ENCODE assay signal across 8 cellular contexts in the genomic region with DNA sequence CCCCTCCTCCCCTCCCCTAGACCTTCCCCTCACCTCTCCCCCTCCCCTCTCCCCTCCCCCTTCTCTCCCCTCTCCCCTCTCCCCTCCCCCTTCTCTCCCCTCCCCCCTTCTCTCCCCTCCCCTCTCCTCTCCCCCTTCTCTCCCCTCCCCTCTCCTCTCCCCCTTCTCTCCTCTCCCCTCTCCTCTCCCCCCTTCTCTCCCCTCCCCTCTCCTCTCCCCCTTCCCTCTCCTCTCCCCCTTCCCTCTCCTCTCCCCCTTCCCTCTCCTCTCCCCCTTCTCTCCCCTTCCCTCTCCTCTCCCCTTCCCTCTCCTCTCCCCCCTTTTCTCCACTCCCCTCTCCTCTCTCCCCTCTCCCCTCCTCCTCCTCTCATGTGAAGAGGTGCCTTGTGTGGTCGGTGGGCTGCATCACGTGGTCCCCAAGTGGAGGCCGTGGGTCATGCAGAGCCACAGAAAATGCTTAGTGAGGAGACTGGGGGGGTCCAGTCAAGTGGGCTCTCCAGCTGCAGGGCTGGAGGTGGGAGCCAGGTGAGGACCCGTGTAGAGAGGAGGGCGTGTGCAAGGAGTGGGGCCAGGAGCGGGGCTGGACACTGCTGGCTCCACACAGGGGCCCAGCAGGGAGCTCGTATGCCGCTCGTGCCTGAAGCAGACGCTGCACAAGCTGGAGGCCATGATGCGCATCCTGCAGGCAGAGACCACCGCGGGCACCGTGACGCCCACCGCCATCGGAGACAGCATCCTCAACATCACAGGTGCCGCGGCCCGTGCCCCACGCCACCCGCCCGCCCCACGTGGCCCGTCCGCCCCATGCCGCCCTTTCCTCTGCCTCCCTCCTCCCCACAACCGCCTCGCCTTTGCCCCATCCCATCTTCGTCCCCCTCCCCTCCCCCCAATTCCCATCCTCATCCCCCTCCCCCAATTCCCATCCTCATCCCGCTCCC. TPM values are rescaled to one million over a fixed set of nuclear protein-coding genes. Genes with fewer than 3 reads are reported as not detected.
A peak's percentile ranks its signal among the peaks of the same experiment; 100 is the strongest.
DNase-seq lines count a peak whose midpoint lies in the region; ATAC-seq and TF ChIP-seq lines count a peak whose summit lies in the region.
"Not testable (repeated sequence)": the region's sequence is repeated elsewhere in the genome, so short reads cannot be mapped to it uniquely, and the experiment has no call there.

No MANE protein-coding gene starts in this region.

- in situ Hi-C loops in IMR-90 (cut with MboI; ENCODE audit: low sequenced_read_pairs), result not testable (repeated sequence)

- TF ChIP-seq RAD21 in IMR-90 (IDR thresholded peaks at IDR 0.05; ENCODE audit: low read length), result not testable (repeated sequence)

- not testable (repeated sequence) for H2BK5ac ChIP-seq in IMR-90 (ENCODE audit: low read depth, low read length, poor library complexity, severe bottlenecking)

- H3K56ac ChIP-seq in IMR-90 (ENCODE audit: extremely low read depth, insufficient read depth, low read length), result not testable (repeated sequence)

- not testable (repeated sequence) for H3K14ac ChIP-seq in IMR-90 (replicated peaks; ENCODE audit: low read depth, low read length)

- not testable (repeated sequence) for H3K4me3 ChIP-seq in IMR-90 (ENCODE audit: insufficient read depth, low read depth, low read length); WERI-Rb-1 (ENCODE audit: low read depth, low read length); body of pancreas; fibroblast of pulmonary artery (replicated peaks; ENCODE audit: low read depth, low read length)

- not testable (repeated sequence) for H3K27me3 ChIP-seq in IMR-90 (ENCODE audit: control insufficient read depth, insufficient read depth, low read length); WERI-Rb-1 (ENCODE audit: insufficient read depth, low read depth, severe bottlenecking); body of pancreas

- H3K4me1 ChIP-seq in IMR-90 (ENCODE audit: control insufficient read depth, insufficient read depth, low read length); body of pancreas: not testable (repeated sequence)

- H3K23ac ChIP-seq in IMR-90 (ENCODE audit: low read depth, low read length), result not testable (repeated sequence)

- dilution Hi-C loops in IMR-90 (cut with HindIII; ENCODE audit: low sequenced_read_pairs, unreplicated experiment), result not testable (repeated sequence)

- not testable (repeated sequence) for H2BK120ac ChIP-seq in IMR-90 (ENCODE audit: low read depth, low read length)

- DNase-seq in D341Med (ENCODE audit: low spot score), result peak; percentile 31
- peak; percentile 7 for DNase-seq in IMR-90
- peak; percentile 11 for DNase-seq in WERI-Rb-1
- peak in 1 of 4 donors; percentile 14 for DNase-seq in body of pancreas
- peak; percentile 25 for DNase-seq in fibroblast of pulmonary artery (ENCODE audit: low read depth)
- DNase-seq in left lobe of liver (ENCODE audit: low spot score), result peak; percentile 43
- DNase-seq in posterior vena cava (ENCODE audit: low spot score), result peak; percentile 79
- peak; percentile 48 for DNase-seq in ureter (ENCODE audit: low spot score)

- not testable (repeated sequence) for H3K9me1 ChIP-seq in IMR-90 (ENCODE audit: insufficient read depth, low read length)

- not testable (repeated sequence) for H4K20me1 ChIP-seq in IMR-90 (ENCODE audit: insufficient read depth, low read length)

- H4K91ac ChIP-seq in IMR-90 (ENCODE audit: insufficient read depth, low read depth, low read length), result not testable (repeated sequence)

- CTCF ChIA-PET in IMR-90 (lab: Yijun Ruan, JAX), result not testable (repeated sequence)

- not testable (repeated sequence) for H2BK15ac ChIP-seq in IMR-90 (ENCODE audit: low read depth, low read length)

- H2AK5ac ChIP-seq in IMR-90 (ENCODE audit: low read depth, low read length), result not testable (repeated sequence)

- intact Hi-C loops in IMR-90 (cut with micrococcal nuclease); body of pancreas (cut with DNase I); posterior vena cava (cut with DNase I): not testable (repeated sequence)

- H3K18ac ChIP-seq in IMR-90 (ENCODE audit: low read depth, low read length), result not testable (repeated sequence)

- POLR2A ChIA-PET in IMR-90 (lab: Charles Lee; ENCODE audit: unreplicated experiment), result not testable (repeated sequence)

- not testable (repeated sequence) for H3K79me1 ChIP-seq in IMR-90 (ENCODE audit: low read depth in 1 of 2, low read length in 2 of 2)

- not testable (repeated sequence) for H4K8ac ChIP-seq in IMR-90 (ENCODE audit: low read depth in 2 of 2, low read length in 2 of 2)

- H4K5ac ChIP-seq in IMR-90 (ENCODE audit: low read depth, low read length), result not testable (repeated sequence)

- BruUV-seq in IMR-90 (replicated peaks; lab: Mats Ljungman, UMichigan), result not testable (repeated sequence)

- H2AFZ ChIP-seq in IMR-90 (replicated peaks; ENCODE audit: low read length, poor library complexity), result not testable (repeated sequence)

- H2BK20ac ChIP-seq in IMR-90 (ENCODE audit: low read depth, low read length), result not testable (repeated sequence)

- H3K9me3 ChIP-seq in IMR-90 (ENCODE audit: control insufficient read depth, insufficient read depth, low read length); WERI-Rb-1 (ENCODE audit: severe bottlenecking); body of pancreas: not testable (repeated sequence)

- not testable (repeated sequence) for H3K36me3 ChIP-seq in IMR-90 (ENCODE audit: control insufficient read depth, insufficient read depth, low read length); WERI-Rb-1; body of pancreas (replicated peaks in 1 of 2; ENCODE audit: insufficient read depth in 1 of 2, low read depth in 2 of 2)

- not testable (repeated sequence) for H3K9ac ChIP-seq in IMR-90 (ENCODE audit: low read depth, low read length)

- WGBS in IMR-90 (ENCODE audit: extremely low coverage in 2 of 2, insufficient read length in 1 of 2), 2 experiments, result 54% methylated on average over 3 of the region's 31 CpGs; no CpG with 5 or more reads in 1 of the 2 experiments
- 74 to 81% methylated on average over 6 to 7 of the region's 31 CpGs for WGBS in body of pancreas, 2 donors

- peak; percentile 49; the same call in 1 of the 2 replicates for ATAC-seq in IMR-90 (ENCODE audit: low read depth)
- peak; percentile 35 for ATAC-seq in body of pancreas
- peak; percentile 62 for ATAC-seq in left lobe of liver

- TF ChIP-seq POLR2A in IMR-90 (IDR thresholded peaks at IDR 0.05; ENCODE audit: low read depth, low read length); body of pancreas (IDR thresholded peaks at IDR 0.05): not testable (repeated sequence)

- not testable (repeated sequence) for H2AK9ac ChIP-seq in IMR-90 (replicated peaks; ENCODE audit: low read depth, low read length, poor library complexity)

- not testable (repeated sequence) for H3K4ac ChIP-seq in IMR-90 (ENCODE audit: low read depth, low read length)

- H3K27ac ChIP-seq in IMR-90 (ENCODE audit: insufficient read depth, low read length); WERI-Rb-1; body of pancreas: not testable (repeated sequence)

- not testable (repeated sequence) for H3K4me2 ChIP-seq in IMR-90 (ENCODE audit: low read depth, low read length)

- not testable (repeated sequence) for TF ChIP-seq CTCF in IMR-90 (conservative IDR thresholded peaks at IDR 0.05; ENCODE audit: low read depth, low read length); WERI-Rb-1 (IDR thresholded peaks at IDR 0.05; ENCODE audit: low read depth, low read length); body of pancreas (IDR thresholded peaks at IDR 0.05); fibroblast of pulmonary artery (IDR thresholded peaks at IDR 0.05; ENCODE audit: low read length, missing control alignments)

RNA-seq across cellular contexts. Expression of a gene that starts 9.2 kb away (rescaled TPM):
- total RNA-seq in IMR-90 (2012; rRNA removed), result 8.1 and 10.3 TPM in 2 replicates
- 74.5 and 85.8 TPM in 2 replicates for polyA plus RNA-seq in IMR-90 (2012; rRNA removed)
- polyA plus RNA-seq in IMR-90 (2012; cell fraction: cytosol; rRNA removed), result 19.5 and 34.3 TPM in 2 replicates
- 380 and 593 TPM in 2 replicates for polyA plus RNA-seq in IMR-90 (2012; cell fraction: nucleus; rRNA removed; ENCODE audit: low replicate concordance)
- 10 to 100 TPM; 38.1 to 46.8 TPM for total RNA-seq in body of pancreas
- 37.1 TPM for total RNA-seq in left lobe of liver
- total RNA-seq in posterior vena cava, result 100 to 1,000 TPM in 1 of 2 donors, 10 to 100 TPM in 1; 99.3 to 116 TPM
- total RNA-seq in ureter, result 158 TPM

RNA-seq across cellular contexts. Expression of a gene that starts 46.8 kb away (rescaled TPM):
- total RNA-seq in IMR-90 (2012; rRNA removed) (107 and 117 TPM in 2 replicates), body of pancreas (10 to 100 TPM; 63.3 to 66.2 TPM), left lobe of liver (117 TPM), posterior vena cava (10 to 100 TPM; 63.9 to 72.9 TPM), ureter (133 TPM)
- polyA plus RNA-seq in IMR-90 (2012; rRNA removed), result 55.2 and 68.7 TPM in 2 replicates
- 28.4 and 31.5 TPM in 2 replicates for polyA plus RNA-seq in IMR-90 (2012; cell fraction: cytosol; rRNA removed)
- 64.2 and 200 TPM in 2 replicates for polyA plus RNA-seq in IMR-90 (2012; cell fraction: nucleus; rRNA removed; ENCODE audit: low replicate concordance)
